ENCODE assay signal across 22 cellular contexts in the genomic region with DNA sequence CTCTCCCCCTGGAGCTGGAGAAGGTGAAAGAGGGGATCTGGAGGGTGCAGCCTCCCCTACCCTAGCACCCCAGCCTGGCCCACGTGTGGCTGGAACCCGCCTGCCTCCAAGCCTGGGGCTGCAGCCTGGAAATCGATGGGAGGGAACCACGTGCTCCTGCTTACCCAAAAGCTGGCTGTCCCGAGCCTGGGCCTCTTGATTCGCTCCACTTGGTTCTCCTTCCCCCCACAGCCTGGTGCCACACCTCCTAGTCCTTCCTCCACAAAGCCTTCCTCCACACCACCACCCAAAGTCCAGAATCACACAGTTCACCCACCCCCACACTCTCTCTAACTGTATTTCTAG.
"Had no signal": no experiment of that assay in that cellular context is flagged by ENCODE, and none has a peak within 500 bp of the region (broad histone marks: within the 10 kb centered on the region; RNA-seq: fewer than 3 reads in every experiment).

No MANE protein-coding gene starts in this region.

- H3K79me2 ChIP-seq: hepatocyte had no signal

- H3K4me1 Mint-ChIP-seq: mesothelial cell of epicardium had no signal

- DNase-seq: activated B cell treated with CpG ODN at 0.5 μM for 24 hours; activated CD4-positive, alpha-beta T cell treated with anti-CD3 and anti-CD28 coated beads, Interleukin-2, amount 50 U/mL, for 1 hour; activated naive CD4-positive, alpha-beta T cell; activated T-cell treated with anti-CD3 and anti-CD28 coated beads for 4 hours; activated T-cell treated with anti-CD3 and anti-CD28 coated beads, Interleukin-2, amount 50 U/mL, for 72 hours; adrenal gland; brain microvascular endothelial cell; caudate nucleus; left colon; mammary epithelial cell; naive thymus-derived CD4-positive, alpha-beta T cell; right cardiac atrium; stimulated activated CD4-positive, alpha-beta T cell treated with anti-CD3 and anti-CD28 coated beads, Interleukin-2, amount 100 ng/mL, for 48 hours; stimulated activated naive CD4-positive, alpha-beta T cell treated with Interleukin-2 at 50 U/mL for 16 hours; T-helper 17 cell; transverse colon had no signal

- H3K9me3 ChIP-seq: adrenal gland, ascending aorta, gastroesophageal sphincter, transverse colon had no signal

- H3K36me3 Mint-ChIP-seq: activated naive CD4-positive, alpha-beta T cell treated with anti-CD3 and anti-CD28 coated beads, Interleukin-2, amount 50 U/mL, for 72 hours; mesothelial cell of epicardium; naive thymus-derived CD4-positive, alpha-beta T cell had no signal

- H3K27ac ChIP-seq: adrenal gland, ascending aorta, brain microvascular endothelial cell, gastroesophageal sphincter, hepatocyte, transverse colon had no signal

- H3K4me3 ChIP-seq: adrenal gland, ascending aorta, gastroesophageal sphincter, hepatocyte, transverse colon had no signal

- H3K4me3 Mint-ChIP-seq: activated B cell treated with CpG ODN at 0.5 μM for 24 hours; activated T-cell treated with anti-CD3 and anti-CD28 coated beads, Interleukin-2, amount 50 U/mL, for 72 hours; mesothelial cell of epicardium; naive thymus-derived CD4-positive, alpha-beta T cell; neural crest cell; T-helper 17 cell had no signal

- H3K4me2 ChIP-seq: hepatocyte had no signal

- H3K27ac Mint-ChIP-seq: activated B cell treated with CpG ODN at 0.5 μM for 24 hours; activated T-cell treated with anti-CD3 and anti-CD28 coated beads, Interleukin-2, amount 50 U/mL, for 72 hours; mesothelial cell of epicardium; T-helper 17 cell had no signal

- H3K27me3 ChIP-seq: adrenal gland, ascending aorta, brain microvascular endothelial cell, hepatocyte, transverse colon had no signal

- H3K9me3 Mint-ChIP-seq: activated B cell treated with CpG ODN at 0.5 μM for 24 hours; activated naive CD4-positive, alpha-beta T cell treated with anti-CD3 and anti-CD28 coated beads, Interleukin-2, amount 50 U/mL, for 72 hours; activated T-cell treated with anti-CD3 and anti-CD28 coated beads, Interleukin-2, amount 50 U/mL, for 72 hours; mesothelial cell of epicardium; naive thymus-derived CD4-positive, alpha-beta T cell; neural crest cell had no signal

- H3K36me3 ChIP-seq: adrenal gland, ascending aorta, brain microvascular endothelial cell, gastroesophageal sphincter, transverse colon had no signal

- ATAC-seq: activated naive CD4-positive, alpha-beta T cell treated with anti-CD3 and anti-CD28 coated beads, Interleukin-2, amount 50 U/mL, for 72 hours; activated T-cell treated with anti-CD3 and anti-CD28 coated beads, Interleukin-2, amount 50 U/mL, for 72 hours; gastroesophageal sphincter; left colon; naive thymus-derived CD4-positive, alpha-beta T cell; right cardiac atrium; T-helper 17 cell had no signal

- H2AFZ ChIP-seq: hepatocyte had no signal

- H3K4me1 ChIP-seq: adrenal gland, ascending aorta, transverse colon had no signal
